8 cellular contexts compared by ENCODE assay signal in genomic region chr14:52950410-52950897, GRCh38. TPM values are rescaled to one million over a fixed set of nuclear protein-coding genes. Genes with fewer than 3 reads are reported as not detected.
A peak's percentile ranks its signal among the peaks of the same experiment; 100 is the strongest.
DNase-seq lines count a peak whose midpoint lies in the region; ATAC-seq lines count a peak whose summit lies in the region.

No MANE protein-coding gene starts in this region.

- no peaks in the 10 kb centered on the region for H3K27me3 ChIP-seq in layer of hippocampus (ENCODE audit: control insufficient read depth, insufficient read depth, low read length)

- peak overlapping the region; percentile 94 for H3K27ac ChIP-seq in layer of hippocampus (ENCODE audit: low read depth, low read length)

- ATAC-seq in HG03354 (IDR thresholded peaks at IDR 0.05; ENCODE audit: poor library complexity, severe bottlenecking, unreplicated experiment) = peak; percentile 33
- ATAC-seq in GM18858 (IDR thresholded peaks at IDR 0.05; ENCODE audit: unreplicated experiment) = no peak

- DNase-seq in NCI-H2196 (lab: John Stamatoyannopoulos, UW; ENCODE audit: unreplicated experiment) (peak; percentile 56), NCI-H2196 treated with DMSO at 0.1 percent for 48 hours (lab: John Stamatoyannopoulos, UW; ENCODE audit: unreplicated experiment) (no peak), T-helper 2 cell (peak in 3 of 5 experiments; percentile 9 to 12 (median 12)), cerebellum (ENCODE audit: low spot score) (peak; percentile 66)
- peak; percentile 23 for DNase-seq in stimulated activated CD4-positive, alpha-beta T cell treated with anti-CD3 and anti-CD28 coated beads, Interleukin-4, amount 100 ng/mL, for 1 hour

RNA-seq across cellular contexts. Expression of gene FERMT2, which starts 0.4 kb away (rescaled TPM):
- 60.8 TPM for total RNA-seq in cerebellum
